12 cellular contexts compared by ENCODE assay signal in the genomic region with DNA sequence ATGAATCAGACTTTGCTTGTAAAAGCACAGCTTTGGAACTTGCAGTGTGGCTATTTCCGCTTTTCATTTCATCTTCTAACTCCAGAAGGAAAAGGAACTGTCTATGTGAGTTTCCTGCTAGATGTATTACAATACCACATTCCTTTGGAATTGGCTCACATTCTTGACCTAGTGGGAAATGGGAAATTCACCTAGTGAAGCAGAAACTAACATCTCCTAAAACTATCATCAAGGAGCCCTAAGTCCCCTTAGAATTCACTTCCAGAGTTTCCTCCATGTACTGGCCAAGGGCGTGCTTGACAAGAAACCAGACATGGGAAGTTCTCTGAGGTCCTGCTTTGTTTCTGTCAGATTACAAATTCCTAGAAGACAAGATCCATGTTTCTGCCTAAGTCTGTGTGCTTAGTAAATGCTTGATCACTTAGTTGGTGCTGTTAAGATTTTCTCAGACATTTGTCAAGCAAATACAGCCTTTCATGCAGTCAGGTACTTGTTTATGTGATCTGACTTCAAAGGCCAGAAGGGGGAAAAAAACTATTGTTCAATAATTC.
DNase-seq lines count a peak whose midpoint lies in the region; ATAC-seq, FAIRE-seq and TF ChIP-seq lines count a peak whose summit lies in the region.
"Had no signal": no experiment of that assay in that cellular context is flagged by ENCODE, and none has a peak within 500 bp of the region (broad histone marks: within the 10 kb centered on the region; RNA-seq: fewer than 3 reads in every experiment).

No MANE protein-coding gene starts in this region.

- peak; percentile 48 to 78 for ATAC-seq in right cardiac atrium
- ATAC-seq in HG03095 (IDR thresholded peaks at IDR 0.05; ENCODE audit: unreplicated experiment) = no peak
- no peak for ATAC-seq in stimulated activated naive CD8-positive, alpha-beta T cell treated with anti-CD3 and anti-CD28 coated beads, Interleukin-15, amount 100 ng/mL, for 72 hours

- H3K27ac ChIP-seq in right cardiac atrium (ENCODE audit: low read length) (peak overlapping the region; percentile 37), sigmoid colon (peak overlapping the region; percentile 66 to 81 (median 76)), kidney (ENCODE audit: low read depth in 2 of 2, low read length in 2 of 2) (peak overlapping the region in 1 of 2 donors; percentile 59)

- 57% methylated on average over 2 of the region's 2 CpGs for WGBS in right cardiac atrium
- 67 to 88% methylated on average over 2 of the region's 2 CpGs for WGBS in sigmoid colon, 2 donors

- in situ Hi-C loops in astrocyte of the cerebellum (cut with HindIII; ENCODE audit: low sequenced_read_pairs) = no loop called here

- H3K4me3 ChIP-seq in astrocyte of the cerebellum (ENCODE audit: low read depth, low read length) (no peak overlapping the region), right cardiac atrium (ENCODE audit: low read length) (no peak overlapping the region), sigmoid colon (no peak overlapping the region), kidney (ENCODE audit: low read length in 2 of 2) (no peak overlapping the region)
- H3K4me3 ChIP-seq: vagina had no signal

- H3K9ac ChIP-seq in kidney (ENCODE audit: low read length in 2 of 2) = no peak overlapping the region

- intact Hi-C loops in right cardiac atrium (cut with DNase I) = no loop called here
- intact Hi-C loops in sigmoid colon (cut with DNase I) = loop anchor here (5.0 kb wide), 4 partner anchors 49 to 274 kb away; partner anchors contain the start of gene FN1
- intact Hi-C loops in kidney (cut with DNase I) = no loop called here

- H3K4me1 ChIP-seq in right cardiac atrium (ENCODE audit: control insufficient read depth, insufficient read depth, low read length) (peaks cover 5% of the 10 kb centered on the region), sigmoid colon (peaks cover 0 to 41% (median 35%) of the 10 kb centered on the region in 4 donors), kidney (ENCODE audit: control insufficient read depth in 1 of 2, insufficient read depth in 1 of 2, low read depth in 1 of 2, low read length in 2 of 2) (no peaks in the 10 kb centered on the region)

- H3K36me3 ChIP-seq in sigmoid colon (no peaks in the 10 kb centered on the region), kidney (ENCODE audit: control insufficient read depth in 1 of 2, insufficient read depth in 2 of 2, low read length in 2 of 2) (no peaks in the 10 kb centered on the region)
- H3K36me3 ChIP-seq: vagina had no signal

- no peaks in the 10 kb centered on the region for H3K9me3 Mint-ChIP-seq in stimulated activated naive CD8-positive, alpha-beta T cell treated with anti-CD3 and anti-CD28 coated beads, Interleukin-15, amount 100 ng/mL, for 72 hours

- TF ChIP-seq CTCF in astrocyte of the cerebellum (IDR thresholded peaks at IDR 0.05; ENCODE audit: low read depth, low read length, missing control alignments) (no peak), sigmoid colon (IDR thresholded peaks at IDR 0.05) (no peak), kidney (IDR thresholded peaks at IDR 0.05; ENCODE audit: borderline replicate concordance, extremely low read depth, insufficient read depth) (no peak)

- H3K4me3 Mint-ChIP-seq in stimulated activated naive CD8-positive, alpha-beta T cell treated with anti-CD3 and anti-CD28 coated beads, Interleukin-15, amount 100 ng/mL, for 72 hours = no peak overlapping the region

- FAIRE-seq in kidney (lab: Jason Lieb, UNC) = no peak
- FAIRE-seq: TTC549 had no signal

- H3K27ac Mint-ChIP-seq in stimulated activated naive CD8-positive, alpha-beta T cell treated with anti-CD3 and anti-CD28 coated beads, Interleukin-15, amount 100 ng/mL, for 72 hours = no peak overlapping the region

- no peaks in the 10 kb centered on the region for H3K4me1 Mint-ChIP-seq in stimulated activated naive CD8-positive, alpha-beta T cell treated with anti-CD3 and anti-CD28 coated beads, Interleukin-15, amount 100 ng/mL, for 72 hours

- peaks cover 8% of the 10 kb centered on the region for H3K27me3 Mint-ChIP-seq in stimulated activated naive CD8-positive, alpha-beta T cell treated with anti-CD3 and anti-CD28 coated beads, Interleukin-15, amount 100 ng/mL, for 72 hours

- H3K9me3 ChIP-seq in right cardiac atrium (ENCODE audit: control insufficient read depth, low read length) = no peaks in the 10 kb centered on the region
- H3K9me3 ChIP-seq in sigmoid colon = no peaks in the 10 kb centered on the region
- no peaks in the 10 kb centered on the region for H3K9me3 ChIP-seq in kidney (ENCODE audit: control insufficient read depth in 1 of 2, low read length in 2 of 2)
- H3K9me3 ChIP-seq: vagina had no signal

- no peak for TF ChIP-seq EP300 in sigmoid colon (IDR thresholded peaks at IDR 0.05)

- DNase-seq in GM03348 (ENCODE audit: low spot score) (peak; percentile 50), astrocyte of the cerebellum (ENCODE audit: low read depth) (peak; percentile 55), right cardiac atrium (no peak), sigmoid colon (no peak), kidney (no peak), SW 1271 (lab: John Stamatoyannopoulos, UW) (no peak)
- DNase-seq in stimulated activated naive CD8-positive, alpha-beta T cell treated with anti-CD3 and anti-CD28 coated beads, Interleukin-15, amount 100 ng/mL, for 72 hours = no peak
- DNase-seq: activated effector memory CD4-positive, alpha-beta T cell treated with anti-CD3 and anti-CD28 coated beads, Interleukin-2, amount 50 U/mL, for 16 hours; DND-41 had no signal

- TF ChIP-seq POLR2A in sigmoid colon (IDR thresholded peaks at IDR 0.05) = no peak

- H3K27me3 ChIP-seq in right cardiac atrium (ENCODE audit: control insufficient read depth, insufficient read depth) (no peaks in the 10 kb centered on the region), sigmoid colon (no peaks in the 10 kb centered on the region)
- H3K27me3 ChIP-seq: vagina had no signal

Comparison
In these comparisons a context has a peak if more than half of its experiments do, and no peak if none do; other contexts are left out.
1. DNase-seq: peak in GM03348 (single experiment) and astrocyte of the cerebellum (single experiment); none in right cardiac atrium (0 of 3), sigmoid colon (single experiment), kidney (single experiment), stimulated activated naive CD8-positive, alpha-beta T cell treated with anti-CD3 and anti-CD28 coated beads, Interleukin-15, amount 100 ng/mL, for 72 hours (0 of 2) and SW 1271 (0 of 2).
2. ATAC-seq: peak in right cardiac atrium (2 of 2); none in HG03095 (single experiment) and stimulated activated naive CD8-positive, alpha-beta T cell treated with anti-CD3 and anti-CD28 coated beads, Interleukin-15, amount 100 ng/mL, for 72 hours (single experiment).